1 cellular context compared by ENCODE assay signal in the genomic region with DNA sequence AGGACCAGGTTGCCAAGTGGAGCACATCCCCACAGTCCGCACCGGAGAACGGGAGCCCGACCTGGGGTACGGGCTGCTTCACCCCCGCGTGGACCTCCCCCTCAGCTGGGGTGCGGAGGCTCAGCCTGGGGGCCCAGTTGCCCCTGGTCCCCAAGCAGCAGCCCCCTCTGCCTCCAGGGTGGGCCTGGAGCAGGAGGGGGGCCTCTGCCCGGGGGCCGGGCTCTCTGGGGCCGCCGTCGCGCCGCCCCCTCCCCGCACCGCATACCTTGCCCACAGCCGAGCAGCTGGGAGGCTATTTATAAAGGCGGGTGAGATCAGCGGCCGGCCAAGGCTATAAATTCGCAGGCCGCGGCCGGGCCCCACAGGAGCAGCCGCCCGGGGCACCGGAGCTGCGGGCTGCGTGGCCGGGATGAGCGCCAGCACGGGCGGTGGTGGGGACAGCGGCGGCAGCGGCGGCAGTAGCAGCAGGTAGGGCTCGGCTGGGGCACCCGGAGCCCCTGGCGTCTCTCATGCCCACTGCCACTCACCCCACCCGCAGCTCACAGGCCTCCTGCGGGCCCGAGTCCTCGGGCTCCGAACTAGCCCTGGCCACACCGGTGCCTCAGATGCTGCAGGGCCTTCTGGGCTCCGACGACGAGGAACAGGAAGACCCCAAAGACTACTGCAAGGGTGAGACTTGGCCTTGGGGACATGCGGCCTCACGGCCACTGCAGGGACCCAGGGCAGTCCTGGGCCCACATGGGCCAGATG.
TF ChIP-seq lines count a peak whose summit lies in the region.

Gene SRPK3, plus strand, starts transcription at position 364 of the 750 bp plus-strand sequence. Its CDS starts 46 bp downstream, at position 410.

TF ChIP-seq in GM23338, 12 proteins besides CTCF, POLR2A, EP300 and RAD21 (continued from another document):
- TF ChIP-seq, protein P1, sequence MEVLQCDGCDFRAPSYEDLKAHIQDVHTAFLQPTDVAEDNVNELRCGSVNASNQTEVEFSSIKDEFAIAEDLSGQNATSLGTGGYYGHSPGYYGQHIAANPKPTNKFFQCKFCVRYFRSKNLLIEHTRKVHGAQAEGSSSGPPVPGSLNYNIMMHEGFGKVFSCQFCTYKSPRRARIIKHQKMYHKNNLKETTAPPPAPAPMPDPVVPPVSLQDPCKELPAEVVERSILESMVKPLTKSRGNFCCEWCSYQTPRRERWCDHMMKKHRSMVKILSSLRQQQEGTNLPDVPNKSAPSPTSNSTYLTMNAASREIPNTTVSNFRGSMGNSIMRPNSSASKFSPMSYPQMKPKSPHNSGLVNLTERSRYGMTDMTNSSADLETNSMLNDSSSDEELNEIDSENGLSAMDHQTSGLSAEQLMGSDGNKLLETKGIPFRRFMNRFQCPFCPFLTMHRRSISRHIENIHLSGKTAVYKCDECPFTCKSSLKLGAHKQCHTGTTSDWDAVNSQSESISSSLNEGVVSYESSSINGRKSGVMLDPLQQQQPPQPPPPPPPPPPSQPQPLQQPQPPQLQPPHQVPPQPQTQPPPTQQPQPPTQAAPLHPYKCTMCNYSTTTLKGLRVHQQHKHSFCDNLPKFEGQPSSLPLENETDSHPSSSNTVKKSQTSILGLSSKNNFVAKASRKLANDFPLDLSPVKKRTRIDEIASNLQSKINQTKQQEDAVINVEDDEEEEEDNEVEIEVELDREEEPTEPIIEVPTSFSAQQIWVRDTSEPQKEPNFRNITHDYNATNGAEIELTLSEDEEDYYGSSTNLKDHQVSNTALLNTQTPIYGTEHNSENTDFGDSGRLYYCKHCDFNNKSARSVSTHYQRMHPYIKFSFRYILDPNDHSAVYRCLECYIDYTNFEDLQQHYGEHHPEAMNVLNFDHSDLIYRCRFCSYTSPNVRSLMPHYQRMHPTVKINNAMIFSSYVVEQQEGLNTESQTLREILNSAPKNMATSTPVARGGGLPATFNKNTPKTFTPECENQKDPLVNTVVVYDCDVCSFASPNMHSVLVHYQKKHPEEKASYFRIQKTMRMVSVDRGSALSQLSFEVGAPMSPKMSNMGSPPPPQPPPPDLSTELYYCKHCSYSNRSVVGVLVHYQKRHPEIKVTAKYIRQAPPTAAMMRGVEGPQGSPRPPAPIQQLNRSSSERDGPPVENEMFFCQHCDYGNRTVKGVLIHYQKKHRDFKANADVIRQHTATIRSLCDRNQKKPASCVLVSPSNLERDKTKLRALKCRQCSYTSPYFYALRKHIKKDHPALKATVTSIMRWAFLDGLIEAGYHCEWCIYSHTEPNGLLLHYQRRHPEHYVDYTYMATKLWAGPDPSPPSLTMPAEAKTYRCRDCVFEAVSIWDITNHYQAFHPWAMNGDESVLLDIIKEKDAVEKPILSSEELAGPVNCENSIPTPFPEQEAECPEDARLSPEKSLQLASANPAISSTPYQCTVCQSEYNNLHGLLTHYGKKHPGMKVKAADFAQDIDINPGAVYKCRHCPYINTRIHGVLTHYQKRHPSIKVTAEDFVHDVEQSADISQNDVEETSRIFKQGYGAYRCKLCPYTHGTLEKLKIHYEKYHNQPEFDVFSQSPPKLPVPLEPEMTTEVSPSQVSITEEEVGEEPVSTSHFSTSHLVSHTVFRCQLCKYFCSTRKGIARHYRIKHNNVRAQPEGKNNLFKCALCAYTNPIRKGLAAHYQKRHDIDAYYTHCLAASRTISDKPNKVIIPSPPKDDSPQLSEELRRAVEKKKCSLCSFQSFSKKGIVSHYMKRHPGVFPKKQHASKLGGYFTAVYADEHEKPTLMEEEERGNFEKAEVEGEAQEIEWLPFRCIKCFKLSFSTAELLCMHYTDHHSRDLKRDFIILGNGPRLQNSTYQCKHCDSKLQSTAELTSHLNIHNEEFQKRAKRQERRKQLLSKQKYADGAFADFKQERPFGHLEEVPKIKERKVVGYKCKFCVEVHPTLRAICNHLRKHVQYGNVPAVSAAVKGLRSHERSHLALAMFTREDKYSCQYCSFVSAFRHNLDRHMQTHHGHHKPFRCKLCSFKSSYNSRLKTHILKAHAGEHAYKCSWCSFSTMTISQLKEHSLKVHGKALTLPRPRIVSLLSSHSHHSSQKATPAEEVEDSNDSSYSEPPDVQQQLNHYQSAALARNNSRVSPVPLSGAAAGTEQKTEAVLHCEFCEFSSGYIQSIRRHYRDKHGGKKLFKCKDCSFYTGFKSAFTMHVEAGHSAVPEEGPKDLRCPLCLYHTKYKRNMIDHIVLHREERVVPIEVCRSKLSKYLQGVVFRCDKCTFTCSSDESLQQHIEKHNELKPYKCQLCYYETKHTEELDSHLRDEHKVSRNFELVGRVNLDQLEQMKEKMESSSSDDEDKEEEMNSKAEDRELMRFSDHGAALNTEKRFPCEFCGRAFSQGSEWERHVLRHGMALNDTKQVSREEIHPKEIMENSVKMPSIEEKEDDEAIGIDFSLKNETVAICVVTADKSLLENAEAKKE (CRISPR knock-in tag; IDR thresholded peaks at IDR 0.05), result no peak
- TF ChIP-seq EZH2 (IDR thresholded peaks at IDR 0.05; ENCODE audit: low read depth, unreplicated experiment) (no peak), JUNB (IDR thresholded peaks at IDR 0.05; ENCODE audit: unreplicated experiment) (no peak), ZNF114 (CRISPR knock-in tag; IDR thresholded peaks at IDR 0.05) (no peak), EZH2phosphoT487 (IDR thresholded peaks at IDR 0.05; ENCODE audit: unreplicated experiment) (no peak), STAT1 (IDR thresholded peaks at IDR 0.05; ENCODE audit: unreplicated experiment) (no peak), NANOG (IDR thresholded peaks at IDR 0.05; ENCODE audit: borderline replicate concordance) (no peak), CREB1 (CRISPR knock-in tag; IDR thresholded peaks at IDR 0.05; ENCODE audit: low read depth) (no peak), POLR2AphosphoS5 (IDR thresholded peaks at IDR 0.05; ENCODE audit: low read depth) (no peak), ZNF331 (CRISPR knock-in tag; IDR thresholded peaks at IDR 0.05; ENCODE audit: low read depth) (no peak)
- TF ChIP-seq, protein P2, sequence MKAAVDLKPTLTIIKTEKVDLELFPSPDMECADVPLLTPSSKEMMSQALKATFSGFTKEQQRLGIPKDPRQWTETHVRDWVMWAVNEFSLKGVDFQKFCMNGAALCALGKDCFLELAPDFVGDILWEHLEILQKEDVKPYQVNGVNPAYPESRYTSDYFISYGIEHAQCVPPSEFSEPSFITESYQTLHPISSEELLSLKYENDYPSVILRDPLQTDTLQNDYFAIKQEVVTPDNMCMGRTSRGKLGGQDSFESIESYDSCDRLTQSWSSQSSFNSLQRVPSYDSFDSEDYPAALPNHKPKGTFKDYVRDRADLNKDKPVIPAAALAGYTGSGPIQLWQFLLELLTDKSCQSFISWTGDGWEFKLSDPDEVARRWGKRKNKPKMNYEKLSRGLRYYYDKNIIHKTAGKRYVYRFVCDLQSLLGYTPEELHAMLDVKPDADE (IDR thresholded peaks at IDR 0.05), result no peak
